ENCODE assay signal across 2 cellular contexts in the genomic region with DNA sequence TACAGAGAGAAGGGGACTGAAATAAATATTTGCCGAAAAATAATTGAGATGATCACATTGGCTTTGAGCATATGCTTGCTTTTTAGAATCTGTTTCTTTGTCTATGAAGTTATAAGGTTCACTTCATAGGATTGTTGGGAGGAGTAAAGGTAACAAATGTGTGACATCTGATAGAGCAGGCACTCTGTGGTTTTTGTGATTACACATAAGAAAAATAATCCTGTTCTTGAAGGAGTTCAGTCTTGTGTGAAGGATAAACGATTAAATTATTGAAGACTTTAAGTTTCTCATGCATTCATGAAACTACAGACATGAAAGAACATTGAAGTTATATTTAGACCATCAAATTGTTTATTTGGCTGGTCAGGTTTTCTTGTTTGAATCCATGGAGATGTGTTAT.
TF ChIP-seq lines count a peak whose summit lies in the region.

No MANE protein-coding gene starts in this region.

TF ChIP-seq in IMR-90, 13 proteins besides CTCF, POLR2A, EP300 and RAD21:
- TF ChIP-seq FOS (IDR thresholded peaks at IDR 0.05; ENCODE audit: low read depth, low read length) (no peak), RCOR1 (IDR thresholded peaks at IDR 0.05; ENCODE audit: insufficient replicate concordance, low read length) (no peak), BHLHE40 (IDR thresholded peaks at IDR 0.05; ENCODE audit: low read depth, low read length) (no peak), CHD1 (IDR thresholded peaks at IDR 0.05; ENCODE audit: low read depth, low read length) (no peak), CEBPB (IDR thresholded peaks at IDR 0.05; ENCODE audit: low read depth, low read length) (no peak), MAZ (IDR thresholded peaks at IDR 0.05; ENCODE audit: borderline replicate concordance, low read depth, low read length) (no peak), MXI1 (IDR thresholded peaks at IDR 0.05; ENCODE audit: borderline replicate concordance, low read depth, low read length) (no peak)
- TF ChIP-seq, protein P1, sequence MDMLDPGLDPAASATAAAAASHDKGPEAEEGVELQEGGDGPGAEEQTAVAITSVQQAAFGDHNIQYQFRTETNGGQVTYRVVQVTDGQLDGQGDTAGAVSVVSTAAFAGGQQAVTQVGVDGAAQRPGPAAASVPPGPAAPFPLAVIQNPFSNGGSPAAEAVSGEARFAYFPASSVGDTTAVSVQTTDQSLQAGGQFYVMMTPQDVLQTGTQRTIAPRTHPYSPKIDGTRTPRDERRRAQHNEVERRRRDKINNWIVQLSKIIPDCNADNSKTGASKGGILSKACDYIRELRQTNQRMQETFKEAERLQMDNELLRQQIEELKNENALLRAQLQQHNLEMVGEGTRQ (IDR thresholded peaks at IDR 0.05; ENCODE audit: low read depth, low read length), result no peak

TF ChIP-seq in K562, 482 proteins besides CTCF, POLR2A, EP300 and RAD21:
- TF ChIP-seq, protein P2, sequence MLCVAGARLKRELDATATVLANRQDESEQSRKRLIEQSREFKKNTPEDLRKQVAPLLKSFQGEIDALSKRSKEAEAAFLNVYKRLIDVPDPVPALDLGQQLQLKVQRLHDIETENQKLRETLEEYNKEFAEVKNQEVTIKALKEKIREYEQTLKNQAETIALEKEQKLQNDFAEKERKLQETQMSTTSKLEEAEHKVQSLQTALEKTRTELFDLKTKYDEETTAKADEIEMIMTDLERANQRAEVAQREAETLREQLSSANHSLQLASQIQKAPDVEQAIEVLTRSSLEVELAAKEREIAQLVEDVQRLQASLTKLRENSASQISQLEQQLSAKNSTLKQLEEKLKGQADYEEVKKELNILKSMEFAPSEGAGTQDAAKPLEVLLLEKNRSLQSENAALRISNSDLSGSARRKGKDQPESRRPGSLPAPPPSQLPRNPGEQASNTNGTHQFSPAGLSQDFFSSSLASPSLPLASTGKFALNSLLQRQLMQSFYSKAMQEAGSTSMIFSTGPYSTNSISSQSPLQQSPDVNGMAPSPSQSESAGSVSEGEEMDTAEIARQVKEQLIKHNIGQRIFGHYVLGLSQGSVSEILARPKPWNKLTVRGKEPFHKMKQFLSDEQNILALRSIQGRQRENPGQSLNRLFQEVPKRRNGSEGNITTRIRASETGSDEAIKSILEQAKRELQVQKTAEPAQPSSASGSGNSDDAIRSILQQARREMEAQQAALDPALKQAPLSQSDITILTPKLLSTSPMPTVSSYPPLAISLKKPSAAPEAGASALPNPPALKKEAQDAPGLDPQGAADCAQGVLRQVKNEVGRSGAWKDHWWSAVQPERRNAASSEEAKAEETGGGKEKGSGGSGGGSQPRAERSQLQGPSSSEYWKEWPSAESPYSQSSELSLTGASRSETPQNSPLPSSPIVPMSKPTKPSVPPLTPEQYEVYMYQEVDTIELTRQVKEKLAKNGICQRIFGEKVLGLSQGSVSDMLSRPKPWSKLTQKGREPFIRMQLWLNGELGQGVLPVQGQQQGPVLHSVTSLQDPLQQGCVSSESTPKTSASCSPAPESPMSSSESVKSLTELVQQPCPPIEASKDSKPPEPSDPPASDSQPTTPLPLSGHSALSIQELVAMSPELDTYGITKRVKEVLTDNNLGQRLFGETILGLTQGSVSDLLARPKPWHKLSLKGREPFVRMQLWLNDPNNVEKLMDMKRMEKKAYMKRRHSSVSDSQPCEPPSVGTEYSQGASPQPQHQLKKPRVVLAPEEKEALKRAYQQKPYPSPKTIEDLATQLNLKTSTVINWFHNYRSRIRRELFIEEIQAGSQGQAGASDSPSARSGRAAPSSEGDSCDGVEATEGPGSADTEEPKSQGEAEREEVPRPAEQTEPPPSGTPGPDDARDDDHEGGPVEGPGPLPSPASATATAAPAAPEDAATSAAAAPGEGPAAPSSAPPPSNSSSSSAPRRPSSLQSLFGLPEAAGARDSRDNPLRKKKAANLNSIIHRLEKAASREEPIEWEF (CRISPR knock-in tag; IDR thresholded peaks at IDR 0.05), result no peak
- TF ChIP-seq CBFA2T3 (IDR thresholded peaks at IDR 0.05), result peak; percentile 13; the same call in 1 of the 2 replicates
TF ChIP-seq in K562: peak in this region for 1.
